21 cellular contexts compared by ENCODE assay signal in genomic region chr10:121325490-121326231, GRCh38.
DNase-seq lines count a peak whose midpoint lies in the region; ATAC-seq and TF ChIP-seq lines count a peak whose summit lies in the region.
"Had no signal": no experiment of that assay in that cellular context is flagged by ENCODE, and none has a peak within 500 bp of the region (broad histone marks: within the 10 kb centered on the region; RNA-seq: fewer than 3 reads in every experiment).

No MANE protein-coding gene starts in this region.

- intact Hi-C loops in stomach (cut with DNase I; ENCODE audit: low total_unique reads): no loop called here

- TF ChIP-seq POLR2A in stomach (IDR thresholded peaks at IDR 0.05): no peak

- no peaks in the 10 kb centered on the region for H3F3A ChIP-seq in smooth muscle cell (ENCODE audit: low read depth)

- no peak overlapping the region for H3K4me2 ChIP-seq in smooth muscle cell
- H3K4me2 ChIP-seq: neural progenitor cell, PC-9 had no signal

- TF ChIP-seq CTCF in foreskin keratinocyte (conservative IDR thresholded peaks at IDR 0.05) (no peak), smooth muscle cell (IDR thresholded peaks at IDR 0.05; ENCODE audit: borderline replicate concordance, insufficient read depth, poor library complexity, severe bottlenecking) (no peak), stomach (IDR thresholded peaks at IDR 0.05) (no peak)

- H3K27ac ChIP-seq in foreskin keratinocyte: peak overlapping the region; percentile 41
- H3K27ac ChIP-seq in smooth muscle cell (ENCODE audit: low read depth): peak overlapping the region; percentile 45
- H3K27ac ChIP-seq in stomach: no peak overlapping the region
- H3K27ac ChIP-seq: neural progenitor cell, PC-9, WERI-Rb-1 had no signal

- H3K9ac ChIP-seq in smooth muscle cell (ENCODE audit: low read depth): no peak overlapping the region
- H3K9ac ChIP-seq: neural progenitor cell had no signal

- WGBS in smooth muscle cell (ENCODE audit: low lambda C conversion rate): 71% methylated on average over 5 of the region's 5 CpGs
- WGBS in stomach, 5 donors: 49 to 69% (median 58%) methylated on average over 5 of the region's 5 CpGs

- H3K9me3 ChIP-seq in smooth muscle cell (replicated peaks; ENCODE audit: low read depth) (no peaks in the 10 kb centered on the region), stomach (no peaks in the 10 kb centered on the region)
- H3K9me3 ChIP-seq: HAP-1 had no signal

- no peak for DNase-seq in HEK293T (ENCODE audit: extremely low spot score)
- peak; percentile 13 for DNase-seq in RKO (ENCODE audit: low spot score)
- peak; percentile 92 to 94 for DNase-seq in foreskin keratinocyte
- no peak for DNase-seq in smooth muscle cell (lab: John Stamatoyannopoulos, UW; ENCODE audit: unreplicated experiment)
- no peak for DNase-seq in stomach
- no peak for DNase-seq in activated T-cell treated with anti-CD3 and anti-CD28 coated beads, Interleukin-2, amount 50 U/mL, for 1 hour
- no peak for DNase-seq in NCI-H1436 (lab: John Stamatoyannopoulos, UW)
- DNase-seq in COLO829 (ENCODE audit: low spot score): no peak
- DNase-seq: activated CD4-positive, alpha-beta T cell treated with anti-CD3 and anti-CD28 coated beads, Interleukin-2, amount 50 U/mL, for 1 hour; effector memory CD4-positive, alpha-beta T cell; GDM1; stimulated activated CD4-positive, alpha-beta T cell treated with anti-CD3 and anti-CD28 coated beads, Interleukin-1b, Interleukin-23, amount 100 ng/mL, for 48 hours; T-helper 17 cell; WERI-Rb-1 had no signal

- POLR2A ChIA-PET in HEK293T (lab: Yijun Ruan, JAX): no interaction called here

- H3K4me1 ChIP-seq in foreskin keratinocyte: peaks cover 46% of the 10 kb centered on the region
- H3K4me1 ChIP-seq in smooth muscle cell (ENCODE audit: low read depth): no peaks in the 10 kb centered on the region
- peaks cover 0 to 9% (median 0%) of the 10 kb centered on the region in 4 donors for H3K4me1 ChIP-seq in stomach
- H3K4me1 ChIP-seq: HAP-1, neural progenitor cell had no signal

- H3K4me3 ChIP-seq in smooth muscle cell (no peak overlapping the region), stomach (no peak overlapping the region)
- H3K4me3 ChIP-seq: HAP-1, K562, neural progenitor cell, PC-9 had no signal

- no peaks in the 10 kb centered on the region for H3K36me3 ChIP-seq in smooth muscle cell (ENCODE audit: low read depth)
- H3K36me3 ChIP-seq in stomach: no peaks in the 10 kb centered on the region
- H3K36me3 ChIP-seq: HAP-1, neural progenitor cell, WERI-Rb-1 had no signal

- H3K27me3 ChIP-seq in foreskin keratinocyte (no peaks in the 10 kb centered on the region), smooth muscle cell (ENCODE audit: low read depth) (no peaks in the 10 kb centered on the region), stomach (peaks cover 0 to 10% (median 0%) of the 10 kb centered on the region in 3 donors)
- H3K27me3 ChIP-seq: neural progenitor cell had no signal

- ATAC-seq in foreskin keratinocyte: peak; percentile 76
- ATAC-seq: activated T-helper 17 cell treated with anti-CD3 and anti-CD28 coated beads, Interleukin-2, amount 50 U/mL, for 72 hours; K562; left lobe of liver; stimulated activated memory B cell treated with anti-CD40 and anti-IgM and Interleukin-4, amounts not matched to agents 10 μg/mL and 1 μg/mL and 100 μg/mL, for 72 hours; T-helper 17 cell had no signal

- H4K20me1 ChIP-seq in smooth muscle cell (ENCODE audit: low read depth): no peaks in the 10 kb centered on the region

- H3K79me2 ChIP-seq in smooth muscle cell (ENCODE audit: low read depth): no peaks in the 10 kb centered on the region

- H2AFZ ChIP-seq in smooth muscle cell (ENCODE audit: low read depth): no peak overlapping the region
- H2AFZ ChIP-seq: neural progenitor cell, PC-9 had no signal

- CTCF ChIA-PET in HEK293T (lab: Yijun Ruan, JAX): no interaction called here

- no peak for TF ChIP-seq EP300 in stomach (IDR thresholded peaks at IDR 0.05)

TF ChIP-seq in HEK293T, 16 proteins besides CTCF, POLR2A, EP300 and RAD21:
- TF ChIP-seq SUZ12 (IDR thresholded peaks at IDR 0.05) (no peak), FOXA1 (IDR thresholded peaks at IDR 0.05) (no peak), ZNF384 (IDR thresholded peaks at IDR 0.05) (peak; percentile 38; the same call in 1 of the 2 replicates), NFRKB (IDR thresholded peaks at IDR 0.05) (no peak)
TF ChIP-seq in HEK293T: peak in this region for 1.

Comparison
In these comparisons a context has a peak if more than half of its experiments do, and no peak if none do; other contexts are left out.
1. DNase-seq: peak in RKO (single experiment) and foreskin keratinocyte (2 of 2); none in HEK293T (single experiment), smooth muscle cell (single experiment), stomach (single experiment), activated T-cell treated with anti-CD3 and anti-CD28 coated beads, Interleukin-2, amount 50 U/mL, for 1 hour (single experiment), NCI-H1436 (single experiment) and COLO829 (single experiment).
2. H3K27ac ChIP-seq: peak in foreskin keratinocyte (single experiment) and smooth muscle cell (single experiment); none in stomach (0 of 5).